ENCODE assay signal across 8 cellular contexts in genomic region chr20:11281768-11282167, GRCh38.
"Had no signal": no experiment of that assay in that cellular context is flagged by ENCODE, and none has a peak within 500 bp of the region (broad histone marks: within the 10 kb centered on the region; RNA-seq: fewer than 3 reads in every experiment).

No MANE protein-coding gene starts in this region.

- FAIRE-seq: G401.6, GM12878, GM12891, GM12892, GM18507, GM19239 had no signal

- ATAC-seq: GM12878 had no signal

- DNase-seq: GDM1, GF-D8 had no signal

- H3K4me3 ChIP-seq: GM12878 had no signal
